ENCODE assay signal across 25 cellular contexts in genomic region chr1:184270556-184270955, GRCh38.
DNase-seq lines count a peak whose midpoint lies in the region; ATAC-seq, FAIRE-seq and TF ChIP-seq lines count a peak whose summit lies in the region.
"Had no signal": no experiment of that assay in that cellular context is flagged by ENCODE, and none has a peak within 500 bp of the region (broad histone marks: within the 10 kb centered on the region; RNA-seq: fewer than 3 reads in every experiment).

No MANE protein-coding gene starts in this region.

- H3K4me3 Mint-ChIP-seq in H9 = no peak overlapping the region
- H3K4me3 Mint-ChIP-seq in activated CD4-positive, alpha-beta T cell treated with anti-CD3 and anti-CD28 coated beads, Interleukin-2, amount 10 ng/mL, durations not matched to agents 24 days and 14 days = no peak overlapping the region
- H3K4me3 Mint-ChIP-seq: activated CD8-positive, alpha-beta memory T cell treated with anti-CD3 and anti-CD28 coated beads, Interleukin-2, amount 10 ng/mL, durations not matched to agents 7 days and 5 days; activated naive CD8-positive, alpha-beta T cell treated with anti-CD3 and anti-CD28 coated beads, Interleukin-2, amount 50 U/mL, for 24 hours; activated T-helper 17 cell treated with anti-CD3 and anti-CD28 coated beads, Interleukin-2, amount 50 U/mL, for 72 hours; CD4-positive, CD25-positive, alpha-beta regulatory T cell; effector memory CD8-positive, alpha-beta T cell; HFFc6; natural killer cell had no signal

- H2AFZ ChIP-seq in H9 (ENCODE audit: low read length) (no peak overlapping the region), H1 (ENCODE audit: low read length) (no peak overlapping the region)

- H3K36me3 ChIP-seq in H1 (ENCODE audit: control insufficient read depth in 2 of 4, insufficient read depth in 4 of 4, low read length in 3 of 4) (no peaks in the 10 kb centered on the region), mesendoderm (ENCODE audit: control insufficient read depth, insufficient read depth, low read length) (no peaks in the 10 kb centered on the region), colonic mucosa (no peaks in the 10 kb centered on the region)
- H3K36me3 ChIP-seq: heart left ventricle had no signal

- H2BK12ac ChIP-seq in H9 (ENCODE audit: insufficient read length, low read depth, low read length) (no peak overlapping the region), H1 (ENCODE audit: low read depth, low read length) (no peak overlapping the region)

- no peak overlapping the region for H3K56ac ChIP-seq in H9 (ENCODE audit: insufficient read length, low read depth, low read length)
- no peak overlapping the region for H3K56ac ChIP-seq in H1 (replicated peaks; ENCODE audit: insufficient read length, low read depth, low read length)
- no peak overlapping the region for H3K56ac ChIP-seq in mesendoderm (ENCODE audit: low read length)

- H3K18ac ChIP-seq in H9 (ENCODE audit: insufficient read length, low read depth, low read length) = no peak overlapping the region
- no peak overlapping the region for H3K18ac ChIP-seq in H1 (ENCODE audit: extremely low read depth, low read length)
- H3K18ac ChIP-seq in mesendoderm (ENCODE audit: low read length) = no peak overlapping the region

- DNase-seq in AG08396 (ENCODE audit: low spot score) = peak; percentile 18
- peak; percentile 43 for DNase-seq in H9
- peak in 1 of 2 experiments; percentile 7 for DNase-seq in H1 (ENCODE audit: low read depth in 1 of 2, low spot score in 2 of 2)
- peak; percentile 72 for DNase-seq in mesendoderm
- DNase-seq in colonic mucosa = no peak
- DNase-seq in stimulated activated CD4-positive, alpha-beta T cell treated with anti-CD3 and anti-CD28 coated beads, Interleukin-4, amount 100 ng/mL, for 4 hours = no peak
- no peak for DNase-seq in activated CD4-positive, alpha-beta T cell treated with anti-CD3 and anti-CD28 coated beads, Interleukin-2, amount 10 ng/mL, durations not matched to agents 24 days and 14 days
- DNase-seq: activated CD4-positive, alpha-beta T cell treated with anti-CD3 and anti-CD28 coated beads for 1 hour; activated CD8-positive, alpha-beta memory T cell treated with anti-CD3 and anti-CD28 coated beads, Interleukin-2, amount 10 ng/mL, durations not matched to agents 7 days and 5 days; activated naive CD8-positive, alpha-beta T cell treated with anti-CD3 and anti-CD28 coated beads, Interleukin-2, amount 50 U/mL, for 24 hours; CD4-positive, CD25-positive, alpha-beta regulatory T cell; central memory CD4-positive, alpha-beta T cell; DMS 273 treated with DMSO at 0.1 percent for 48 hours; effector memory CD8-positive, alpha-beta T cell; heart left ventricle; HFFc6; KG1; natural killer cell; NCI-H1092; NCI-H510A; small intestine; stimulated activated CD4-positive, alpha-beta T cell treated with anti-CD3 and anti-CD28 coated beads, Interleukin-4, amount 100 ng/mL, for 24 hours had no signal

- no peak for ATAC-seq in HG03045 (IDR thresholded peaks at IDR 0.05; ENCODE audit: unreplicated experiment)
- ATAC-seq: activated CD8-positive, alpha-beta memory T cell treated with anti-CD3 and anti-CD28 coated beads, Interleukin-2, amount 10 ng/mL, durations not matched to agents 7 days and 5 days; activated naive CD8-positive, alpha-beta T cell treated with anti-CD3 and anti-CD28 coated beads, Interleukin-2, amount 50 U/mL, for 24 hours; activated T-helper 17 cell treated with anti-CD3 and anti-CD28 coated beads, Interleukin-2, amount 50 U/mL, for 72 hours; effector memory CD8-positive, alpha-beta T cell; natural killer cell had no signal

- TF ChIP-seq CTCF in H9 (conservative IDR thresholded peaks at IDR 0.05) (no peak), H1 (IDR thresholded peaks at IDR 0.05; ENCODE audit: control extremely low read depth in 1 of 3, insufficient read depth in 1 of 3, low read depth in 1 of 3, low read length in 3 of 3) (no peak), colonic mucosa (IDR thresholded peaks at IDR 0.05) (no peak)

- no peak overlapping the region for H2AK5ac ChIP-seq in H9 (ENCODE audit: insufficient read length, low read length)
- no peak overlapping the region for H2AK5ac ChIP-seq in H1 (ENCODE audit: low read depth, low read length)
- no peak overlapping the region for H2AK5ac ChIP-seq in mesendoderm (ENCODE audit: low read length)

- no peak overlapping the region for H3K23ac ChIP-seq in H9 (ENCODE audit: insufficient read length, low read depth, low read length)
- H3K23ac ChIP-seq in H1 (ENCODE audit: insufficient read length) = no peak overlapping the region
- no peak overlapping the region for H3K23ac ChIP-seq in mesendoderm (ENCODE audit: low read length)

- H3K4me1 ChIP-seq in H9 (ENCODE audit: insufficient read depth, low read length) = peaks cover 4% of the 10 kb centered on the region
- peaks cover 0 to 16% (median 4%) of the 10 kb centered on the region in 4 experiments; a peak in 4 of 7 replicates for H3K4me1 ChIP-seq in H1 (replicated peaks in 1 of 4; ENCODE audit: control insufficient read depth in 3 of 4, insufficient read depth in 4 of 4, low read length in 3 of 4)
- peaks cover 7% of the 10 kb centered on the region for H3K4me1 ChIP-seq in mesendoderm (ENCODE audit: control insufficient read depth, low read depth, low read length)
- no peaks in the 10 kb centered on the region for H3K4me1 ChIP-seq in colonic mucosa

- no peak for TF ChIP-seq POLR2A in H1 (IDR thresholded peaks at IDR 0.05; ENCODE audit: control extremely low read depth in 1 of 2, low read depth in 2 of 2, low read length in 2 of 2)

- H3K4ac ChIP-seq in H9 (ENCODE audit: low read depth, low read length) (no peak overlapping the region), H1 (replicated peaks; ENCODE audit: insufficient read length, low read depth, low read length) (no peak overlapping the region), mesendoderm (ENCODE audit: low read depth, low read length) (no peak overlapping the region)

- intact Hi-C loops in colonic mucosa (cut with DNase I) = no loop called here
- intact Hi-C loops in activated CD4-positive, alpha-beta T cell treated with anti-CD3 and anti-CD28 coated beads, Interleukin-2, amount 10 ng/mL, durations not matched to agents 24 days and 14 days (cut with micrococcal nuclease) = no loop called here

- H4K91ac ChIP-seq in H9 (ENCODE audit: insufficient read length, low read depth, low read length) (no peak overlapping the region), H1 (replicated peaks; ENCODE audit: insufficient read length, low read length) (no peak overlapping the region)

- peaks cover 0 to 7% of the 10 kb centered on the region in 2 experiments; a peak in 2 of 5 replicates for H3K9me3 Mint-ChIP-seq in H9
- H3K9me3 Mint-ChIP-seq in activated CD4-positive, alpha-beta T cell treated with anti-CD3 and anti-CD28 coated beads, Interleukin-2, amount 10 ng/mL, durations not matched to agents 24 days and 14 days = no peaks in the 10 kb centered on the region
- H3K9me3 Mint-ChIP-seq: activated naive CD8-positive, alpha-beta T cell treated with anti-CD3 and anti-CD28 coated beads, Interleukin-2, amount 50 U/mL, for 24 hours; activated T-helper 17 cell treated with anti-CD3 and anti-CD28 coated beads, Interleukin-2, amount 50 U/mL, for 72 hours; effector memory CD8-positive, alpha-beta T cell; HFFc6; natural killer cell had no signal

- H4K5ac ChIP-seq in H9 (ENCODE audit: insufficient read length, low read depth, low read length) (no peak overlapping the region), H1 (ENCODE audit: insufficient read length, low read depth, low read length) (no peak overlapping the region), mesendoderm (ENCODE audit: low read length) (no peak overlapping the region)

- H3K9ac ChIP-seq in H9 (ENCODE audit: extremely low read depth, insufficient read length, low read length) (no peak overlapping the region), H1 (replicated peaks in 1 of 4; ENCODE audit: extremely low read depth in 1 of 4, low read depth in 3 of 4, low read length in 3 of 4) (no peak overlapping the region), mesendoderm (ENCODE audit: low read length) (no peak overlapping the region), colonic mucosa (ENCODE audit: low read depth in 2 of 2, low read length in 2 of 2) (no peak overlapping the region)

- H3K4me1 Mint-ChIP-seq in H9 = peaks cover 26 to 28% of the 10 kb centered on the region in 2 experiments
- H3K4me1 Mint-ChIP-seq in activated CD4-positive, alpha-beta T cell treated with anti-CD3 and anti-CD28 coated beads, Interleukin-2, amount 10 ng/mL, durations not matched to agents 24 days and 14 days = no peaks in the 10 kb centered on the region
- H3K4me1 Mint-ChIP-seq: activated CD8-positive, alpha-beta memory T cell treated with anti-CD3 and anti-CD28 coated beads, Interleukin-2, amount 10 ng/mL, durations not matched to agents 7 days and 5 days; activated naive CD8-positive, alpha-beta T cell treated with anti-CD3 and anti-CD28 coated beads, Interleukin-2, amount 50 U/mL, for 24 hours; activated T-helper 17 cell treated with anti-CD3 and anti-CD28 coated beads, Interleukin-2, amount 50 U/mL, for 72 hours; CD4-positive, CD25-positive, alpha-beta regulatory T cell; natural killer cell had no signal

- H3K27ac Mint-ChIP-seq in H9 = peak overlapping the region in 1 of 3 experiments; percentile 15; a peak in 1 of 7 replicates
- H3K27ac Mint-ChIP-seq in activated CD4-positive, alpha-beta T cell treated with anti-CD3 and anti-CD28 coated beads, Interleukin-2, amount 10 ng/mL, durations not matched to agents 24 days and 14 days = no peak overlapping the region
- H3K27ac Mint-ChIP-seq: activated CD8-positive, alpha-beta memory T cell treated with anti-CD3 and anti-CD28 coated beads, Interleukin-2, amount 10 ng/mL, durations not matched to agents 7 days and 5 days; activated naive CD8-positive, alpha-beta T cell treated with anti-CD3 and anti-CD28 coated beads, Interleukin-2, amount 50 U/mL, for 24 hours; activated T-helper 17 cell treated with anti-CD3 and anti-CD28 coated beads, Interleukin-2, amount 50 U/mL, for 72 hours; CD4-positive, CD25-positive, alpha-beta regulatory T cell; effector memory CD8-positive, alpha-beta T cell; HFFc6; natural killer cell had no signal

- no peak for TF ChIP-seq EP300 in H1 (IDR thresholded peaks at IDR 0.05; ENCODE audit: borderline replicate concordance in 1 of 2, low read depth in 2 of 2, low read length in 2 of 2)

- no peaks in the 10 kb centered on the region; the same call in 1 of the 2 replicates for H3K27me3 ChIP-seq in H9 (ENCODE audit: insufficient read depth, low read length)
- no peaks in the 10 kb centered on the region for H3K27me3 ChIP-seq in H1 (replicated peaks in 1 of 4; ENCODE audit: control insufficient read depth in 3 of 4, extremely low read depth in 1 of 4, insufficient read depth in 3 of 4, low read length in 3 of 4)
- no peaks in the 10 kb centered on the region for H3K27me3 ChIP-seq in mesendoderm (ENCODE audit: insufficient read depth, low read length, poor library complexity)
- H3K27me3 ChIP-seq in colonic mucosa = no peaks in the 10 kb centered on the region
- H3K27me3 ChIP-seq: heart left ventricle had no signal

- no peak for TF ChIP-seq RAD21 in H1 (IDR thresholded peaks at IDR 0.05 in 1 of 2, conservative IDR thresholded peaks at IDR 0.05 in 1 of 2; ENCODE audit: low read depth in 2 of 2, low read length in 2 of 2)

- H2BK5ac ChIP-seq in H9 (ENCODE audit: insufficient read length, low read length) (no peak overlapping the region), H1 (ENCODE audit: low read depth, low read length) (no peak overlapping the region), mesendoderm (ENCODE audit: low read length) (no peak overlapping the region)

- H3K79me1 ChIP-seq in H9 (ENCODE audit: insufficient read depth, low read depth, low read length, poor library complexity, severe bottlenecking) = no peaks in the 10 kb centered on the region
- no peaks in the 10 kb centered on the region for H3K79me1 ChIP-seq in H1 (ENCODE audit: low read depth, low read length)
- no peaks in the 10 kb centered on the region for H3K79me1 ChIP-seq in mesendoderm (ENCODE audit: low read length)

- H3K4me2 ChIP-seq in H9 (ENCODE audit: insufficient read depth, insufficient read length, low read length) = no peak overlapping the region
- H3K4me2 ChIP-seq in H1 (ENCODE audit: insufficient read depth in 1 of 2, low read depth in 2 of 2, low read length in 2 of 2) = peak overlapping the region; percentile 15 to 25; a peak in 2 of 4 replicates
- no peak overlapping the region for H3K4me2 ChIP-seq in mesendoderm (ENCODE audit: low read length)

- POLR2A ChIA-PET in H1 (lab: Charles Lee; ENCODE audit: partially characterized antibody) = no interaction called here

- H3K14ac ChIP-seq in H9 (ENCODE audit: insufficient read depth, low read length) = no peak overlapping the region
- no peak overlapping the region for H3K14ac ChIP-seq in H1 (ENCODE audit: insufficient read length)

- H3K4me3 ChIP-seq in H1 (ENCODE audit: extremely low read depth in 1 of 4, insufficient read depth in 2 of 4, low read depth in 3 of 4, low read length in 4 of 4) (no peak overlapping the region), mesendoderm (ENCODE audit: low read length) (no peak overlapping the region), colonic mucosa (no peak overlapping the region)
- H3K4me3 ChIP-seq: heart left ventricle had no signal

- peaks cover 0 to 4% (median 0%) of the 10 kb centered on the region in 3 experiments; a peak in 2 of 7 replicates for H3K36me3 Mint-ChIP-seq in H9 (ENCODE audit: insufficient read depth in 1 of 3, low read depth in 3 of 3)
- no peaks in the 10 kb centered on the region for H3K36me3 Mint-ChIP-seq in activated CD4-positive, alpha-beta T cell treated with anti-CD3 and anti-CD28 coated beads, Interleukin-2, amount 10 ng/mL, durations not matched to agents 24 days and 14 days (ENCODE audit: low read depth)
- H3K36me3 Mint-ChIP-seq: activated CD8-positive, alpha-beta memory T cell treated with anti-CD3 and anti-CD28 coated beads, Interleukin-2, amount 10 ng/mL, durations not matched to agents 7 days and 5 days; CD4-positive, CD25-positive, alpha-beta regulatory T cell; natural killer cell had no signal

- H3T11ph ChIP-seq in H9 (ENCODE audit: low read length) = no peak overlapping the region

- H4K20me1 ChIP-seq in H9 (ENCODE audit: control insufficient read depth, insufficient read depth, insufficient read length) (no peaks in the 10 kb centered on the region), H1 (replicated peaks in 1 of 2; ENCODE audit: control insufficient read depth in 1 of 2, insufficient read depth in 2 of 2, low read length in 2 of 2) (no peaks in the 10 kb centered on the region)

- H3K27me3 Mint-ChIP-seq in H9 (ENCODE audit: low read depth) = no peaks in the 10 kb centered on the region
- no peaks in the 10 kb centered on the region for H3K27me3 Mint-ChIP-seq in activated CD4-positive, alpha-beta T cell treated with anti-CD3 and anti-CD28 coated beads, Interleukin-2, amount 10 ng/mL, durations not matched to agents 24 days and 14 days
- H3K27me3 Mint-ChIP-seq: CD4-positive, CD25-positive, alpha-beta regulatory T cell had no signal

- H2BK15ac ChIP-seq in H9 (ENCODE audit: low read depth, low read length) (no peak overlapping the region), H1 (ENCODE audit: low read length) (no peak overlapping the region), mesendoderm (replicated peaks; ENCODE audit: low read depth) (no peak overlapping the region)

- H2BK20ac ChIP-seq in H9 (ENCODE audit: low read depth, low read length, poor library complexity, severe bottlenecking) = no peak overlapping the region
- H2BK20ac ChIP-seq in H1 (ENCODE audit: low read length) = no peak overlapping the region

- H3K23me2 ChIP-seq in H9 (ENCODE audit: insufficient read length, low read depth, low read length, poor library complexity, severe bottlenecking) (no peaks in the 10 kb centered on the region), H1 (ENCODE audit: low read depth, low read length) (no peaks in the 10 kb centered on the region)

- no peaks in the 10 kb centered on the region for H3K79me2 ChIP-seq in H9 (ENCODE audit: insufficient read depth, low read length)
- H3K79me2 ChIP-seq in H1 (ENCODE audit: control insufficient read depth in 1 of 2, insufficient read depth in 2 of 2, low read length in 2 of 2) = no peaks in the 10 kb centered on the region
- no peaks in the 10 kb centered on the region for H3K79me2 ChIP-seq in mesendoderm (ENCODE audit: control insufficient read depth, insufficient read depth, low read length)

- CTCF ChIA-PET in H1 (lab: Charles Lee; ENCODE audit: partially characterized antibody) = interaction anchor here (1.3 kb wide), 1 partner anchor 18 kb away, joined by 3 read pairs; no protein-coding TSS in a partner anchor

- no peaks in the 10 kb centered on the region for H3K9me3 ChIP-seq in H9 (ENCODE audit: control insufficient read depth, low read depth, low read length)
- H3K9me3 ChIP-seq in H1 (ENCODE audit: insufficient read depth in 2 of 2, low read depth in 1 of 2, low read length in 1 of 2) = no peaks in the 10 kb centered on the region
- H3K9me3 ChIP-seq in colonic mucosa = no peaks in the 10 kb centered on the region

- no CpG with 5 or more reads among the region's 3 CpGs for WGBS in H9 (ENCODE audit: extremely low coverage, insufficient read length, low lambda C conversion rate)
- WGBS in H1 (ENCODE audit: extremely low coverage in 1 of 2, insufficient coverage in 1 of 2, insufficient read length in 1 of 2, insufficient replicate concordance in 2 of 2, low coverage in 1 of 2, low lambda C conversion rate in 2 of 2, missing lambda C conversion rate in 1 of 2), 2 experiments = 46% methylated on average over 3 of the region's 3 CpGs; no CpG with 5 or more reads in 1 of the 2 experiments
- no CpG with 5 or more reads among the region's 3 CpGs for WGBS in mesendoderm (ENCODE audit: extremely low coverage, insufficient coverage, low lambda C conversion rate)

- no peak overlapping the region for H3K27ac ChIP-seq in H9 (ENCODE audit: insufficient read length, low read depth, low read length)
- H3K27ac ChIP-seq in H1 (ENCODE audit: low read depth, low read length) = no peak overlapping the region
- no peak overlapping the region for H3K27ac ChIP-seq in mesendoderm (ENCODE audit: low read depth, low read length)
- no peak overlapping the region for H3K27ac ChIP-seq in colonic mucosa
- H3K27ac ChIP-seq: heart left ventricle had no signal

- no peak for FAIRE-seq in H1 (lab: Jason Lieb, UNC)
- FAIRE-seq: keratinocyte, small intestine had no signal

- H2BK120ac ChIP-seq in H9 (ENCODE audit: low read depth, low read length, poor library complexity, severe bottlenecking) (no peak overlapping the region), H1 (replicated peaks; ENCODE audit: low read depth, low read length) (no peak overlapping the region), mesendoderm (ENCODE audit: low read depth, low read length) (no peak overlapping the region)

- no peak overlapping the region for H4K8ac ChIP-seq in H9 (replicated peaks; ENCODE audit: insufficient read length, low read depth, low read length)
- H4K8ac ChIP-seq in H1 (ENCODE audit: extremely low read depth, insufficient read depth, low read length) = no peak overlapping the region
- H4K8ac ChIP-seq in mesendoderm (ENCODE audit: low read depth, low read length) = no peak overlapping the region

Comparison
In these comparisons a context has a peak if more than half of its experiments do, and no peak if none do; other contexts are left out.
1. DNase-seq: peak in AG08396 (single experiment), H9 (single experiment) and mesendoderm (single experiment); none in colonic mucosa (single experiment), stimulated activated CD4-positive, alpha-beta T cell treated with anti-CD3 and anti-CD28 coated beads, Interleukin-4, amount 100 ng/mL, for 4 hours (0 of 2) and activated CD4-positive, alpha-beta T cell treated with anti-CD3 and anti-CD28 coated beads, Interleukin-2, amount 10 ng/mL, durations not matched to agents 24 days and 14 days (single experiment).
2. H3K4me2 ChIP-seq: peak in H1 (2 of 2); none in H9 (single experiment) and mesendoderm (single experiment).